In the genomic region with DNA sequence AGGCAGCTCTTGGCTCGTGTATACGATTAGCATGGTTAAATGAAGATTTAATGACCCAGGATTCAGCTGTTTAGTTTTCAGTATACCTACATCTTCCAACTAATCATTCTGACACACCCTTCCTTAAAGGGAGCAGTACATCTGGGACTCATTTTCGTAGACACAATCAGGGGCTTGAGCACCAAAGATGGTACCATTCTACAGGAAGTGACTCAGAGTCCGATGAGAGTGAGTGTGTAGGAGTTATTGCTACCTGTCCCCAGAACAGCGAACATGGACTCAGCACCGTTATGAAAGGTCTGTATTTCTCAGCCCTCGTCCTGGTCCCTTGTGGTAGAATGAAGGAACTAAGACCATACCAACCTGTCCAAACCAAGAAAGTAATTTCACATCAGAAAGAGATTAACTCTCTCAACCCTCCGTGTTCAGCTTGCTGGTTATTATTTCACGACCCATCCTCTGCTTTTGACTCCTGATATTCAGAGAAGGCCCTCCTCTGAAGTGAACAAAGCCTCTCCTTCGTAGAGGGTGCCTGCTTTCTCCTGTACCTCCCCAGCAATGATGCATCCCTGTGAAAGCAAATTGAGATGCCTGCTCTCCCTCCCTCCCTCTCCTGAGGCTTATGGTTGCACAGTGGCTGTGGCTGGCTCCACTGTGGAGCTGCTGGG, we compare ENCODE assay signal across 21 cellular contexts.
DNase-seq lines count a peak whose midpoint lies in the region; ATAC-seq, FAIRE-seq and TF ChIP-seq lines count a peak whose summit lies in the region.
"Had no signal": no experiment of that assay in that cellular context is flagged by ENCODE, and none has a peak within 500 bp of the region (broad histone marks: within the 10 kb centered on the region; RNA-seq: fewer than 3 reads in every experiment).

No MANE protein-coding gene starts in this region.

- ATAC-seq in SK-N-SH treated with all-trans-retinoic acid at 6 μM for 48 hours, result peak; percentile 64
- ATAC-seq in stimulated activated effector memory CD8-positive, alpha-beta T cell treated with anti-CD3 and anti-CD28 coated beads, Interleukin-12 subunit alpha, Interleukin-12 subunit beta, amount 100 ng/mL, for 72 hours, result peak; percentile 47

- H3K4me3 ChIP-seq in keratinocyte (ENCODE audit: control insufficient read depth in 2 of 3, extremely low read depth in 1 of 3, insufficient read depth in 2 of 3, low read depth in 1 of 3, low read length in 3 of 3) (no peak overlapping the region), BE2C (ENCODE audit: low read depth, low read length) (no peak overlapping the region)
- H3K4me3 ChIP-seq: BLaER1, PC-9 had no signal

- H2AFZ ChIP-seq in keratinocyte (ENCODE audit: control insufficient read depth, low read length), result peak overlapping the region; percentile 66
- H2AFZ ChIP-seq: PC-9 had no signal

- H3K36me3 Mint-ChIP-seq in stimulated activated effector memory CD8-positive, alpha-beta T cell treated with anti-CD3 and anti-CD28 coated beads, Interleukin-12 subunit alpha, Interleukin-12 subunit beta, amount 100 ng/mL, for 72 hours, result no peaks in the 10 kb centered on the region

- peak; percentile 61 for DNase-seq in HT1080 (ENCODE audit: low read depth)
- DNase-seq in keratinocyte (ENCODE audit: low read depth, low spot score), result no peak
- no peak for DNase-seq in stimulated activated effector memory CD8-positive, alpha-beta T cell treated with anti-CD3 and anti-CD28 coated beads, Interleukin-12 subunit alpha, Interleukin-12 subunit beta, amount 100 ng/mL, for 72 hours (ENCODE audit: low spot score in 2 of 2)
- DNase-seq in activated naive CD4-positive, alpha-beta T cell (lab: John Stamatoyannopoulos, UW), result no peak
- DNase-seq in BE2C, result no peak
- no peak for DNase-seq in DMS79 (lab: John Stamatoyannopoulos, UW)
- DNase-seq: CD4-positive, alpha-beta T cell; GOT3; HCEC 1CT; MM.1S; NCI-H1048; NCI-H1436; NCI-H1930; NCI-H2227 treated with DMSO at 0.1 percent for 48 hours; NCI-H510A; PC-9; SHP77 treated with DMSO at 0.1 percent for 48 hours had no signal

- H3K79me2 ChIP-seq in keratinocyte (ENCODE audit: control insufficient read depth, insufficient read depth, low read length), result no peaks in the 10 kb centered on the region

- H3K9me1 ChIP-seq in keratinocyte (ENCODE audit: control insufficient read depth, extremely low read depth, insufficient read depth, low read length), result no peaks in the 10 kb centered on the region

- peaks cover 16% of the 10 kb centered on the region for H3K4me1 ChIP-seq in keratinocyte (ENCODE audit: control insufficient read depth, extremely low read depth, insufficient read depth, low read length)
- no peaks in the 10 kb centered on the region for H3K4me1 ChIP-seq in BE2C
- H3K4me1 ChIP-seq: BLaER1 had no signal

- H3K36me3 ChIP-seq in keratinocyte (ENCODE audit: control insufficient read depth in 2 of 2, extremely low read depth in 1 of 2, insufficient read depth in 2 of 2, low read length in 2 of 2) (no peaks in the 10 kb centered on the region), BE2C (no peaks in the 10 kb centered on the region)
- H3K36me3 ChIP-seq: BLaER1 had no signal

- no peak overlapping the region for H3K4me3 Mint-ChIP-seq in stimulated activated effector memory CD8-positive, alpha-beta T cell treated with anti-CD3 and anti-CD28 coated beads, Interleukin-12 subunit alpha, Interleukin-12 subunit beta, amount 100 ng/mL, for 72 hours
- H3K4me3 Mint-ChIP-seq: CD4-positive, alpha-beta T cell had no signal

- peak; percentile 80 for FAIRE-seq in keratinocyte (lab: Jason Lieb, UNC)
- FAIRE-seq: GM12892 had no signal

- TF ChIP-seq CTCF in keratinocyte (optimal IDR thresholded peaks at IDR 0.05 in 1 of 3, IDR thresholded peaks at IDR 0.05 in 1 of 3, conservative IDR thresholded peaks at IDR 0.05 in 1 of 3; ENCODE audit: extremely low read depth in 1 of 3, insufficient read depth in 2 of 3, low read length in 3 of 3) (no peak), BE2C (IDR thresholded peaks at IDR 0.05; ENCODE audit: low read depth, low read length) (no peak)

- H3K4me1 Mint-ChIP-seq in stimulated activated effector memory CD8-positive, alpha-beta T cell treated with anti-CD3 and anti-CD28 coated beads, Interleukin-12 subunit alpha, Interleukin-12 subunit beta, amount 100 ng/mL, for 72 hours, result no peaks in the 10 kb centered on the region

- peak overlapping the region; percentile 53 for H3K4me2 ChIP-seq in keratinocyte (ENCODE audit: control insufficient read depth, extremely low read depth, insufficient read depth, low read depth, low read length)
- H3K4me2 ChIP-seq: BLaER1, PC-9 had no signal

- H3K27me3 ChIP-seq in keratinocyte (ENCODE audit: control insufficient read depth, extremely low read depth, insufficient read depth, low read length), result no peaks in the 10 kb centered on the region
- H3K27me3 ChIP-seq in BE2C, result no peaks in the 10 kb centered on the region
- H3K27me3 ChIP-seq: BLaER1 had no signal

- no peak overlapping the region for H3K9ac ChIP-seq in keratinocyte (ENCODE audit: control insufficient read depth, extremely low read depth, insufficient read depth, low read length)
- H3K9ac ChIP-seq: BLaER1 had no signal

- no peaks in the 10 kb centered on the region for H3K9me3 Mint-ChIP-seq in stimulated activated effector memory CD8-positive, alpha-beta T cell treated with anti-CD3 and anti-CD28 coated beads, Interleukin-12 subunit alpha, Interleukin-12 subunit beta, amount 100 ng/mL, for 72 hours
- H3K9me3 Mint-ChIP-seq: CD4-positive, alpha-beta T cell had no signal

- H4K20me1 ChIP-seq in keratinocyte (ENCODE audit: control insufficient read depth, extremely low read depth, insufficient read depth, low read length), result no peaks in the 10 kb centered on the region
- H4K20me1 ChIP-seq: BLaER1 had no signal

- no peak overlapping the region for H3K27ac Mint-ChIP-seq in stimulated activated effector memory CD8-positive, alpha-beta T cell treated with anti-CD3 and anti-CD28 coated beads, Interleukin-12 subunit alpha, Interleukin-12 subunit beta, amount 100 ng/mL, for 72 hours
- H3K27ac Mint-ChIP-seq: CD4-positive, alpha-beta T cell had no signal

- H3K27ac ChIP-seq in keratinocyte (ENCODE audit: control insufficient read depth, insufficient read depth, low read length), result no peak overlapping the region
- H3K27ac ChIP-seq: BLaER1, PC-9, RWPE1 had no signal

- dilution Hi-C loops in keratinocyte (cut with MboI; ENCODE audit: extremely low pct_ligation_motif_present, low sequenced_read_pairs), result no loop called here

- H3K9me3 ChIP-seq in keratinocyte (ENCODE audit: control insufficient read depth, low read depth, low read length) (no peaks in the 10 kb centered on the region), BE2C (no peaks in the 10 kb centered on the region)
- H3K9me3 ChIP-seq: BLaER1 had no signal

TF ChIP-seq in SK-N-SH treated with all-trans-retinoic acid at 6 μM for 48 hours, 23 proteins besides CTCF, POLR2A, EP300 and RAD21:
- TF ChIP-seq ESRRG (CRISPR knock-in tag; IDR thresholded peaks at IDR 0.05) (no peak), TOX (CRISPR knock-in tag; IDR thresholded peaks at IDR 0.05; ENCODE audit: borderline replicate concordance) (peak; percentile 67)
- TF ChIP-seq, protein P1, sequence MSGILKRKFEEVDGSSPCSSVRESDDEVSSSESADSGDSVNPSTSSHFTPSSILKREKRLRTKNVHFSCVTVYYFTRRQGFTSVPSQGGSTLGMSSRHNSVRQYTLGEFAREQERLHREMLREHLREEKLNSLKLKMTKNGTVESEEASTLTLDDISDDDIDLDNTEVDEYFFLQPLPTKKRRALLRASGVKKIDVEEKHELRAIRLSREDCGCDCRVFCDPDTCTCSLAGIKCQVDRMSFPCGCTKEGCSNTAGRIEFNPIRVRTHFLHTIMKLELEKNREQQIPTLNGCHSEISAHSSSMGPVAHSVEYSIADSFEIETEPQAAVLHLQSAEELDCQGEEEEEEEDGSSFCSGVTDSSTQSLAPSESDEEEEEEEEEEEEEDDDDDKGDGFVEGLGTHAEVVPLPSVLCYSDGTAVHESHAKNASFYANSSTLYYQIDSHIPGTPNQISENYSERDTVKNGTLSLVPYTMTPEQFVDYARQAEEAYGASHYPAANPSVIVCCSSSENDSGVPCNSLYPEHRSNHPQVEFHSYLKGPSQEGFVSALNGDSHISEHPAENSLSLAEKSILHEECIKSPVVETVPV (CRISPR knock-in tag; IDR thresholded peaks at IDR 0.05), result no peak
